In genomic region chr2:69828913-69829242, GRCh38 we compare ENCODE assay signal across 8 cellular contexts. TPM values are rescaled to one million over a fixed set of nuclear protein-coding genes. Genes with fewer than 3 reads are reported as not detected.
A peak's percentile ranks its signal among the peaks of the same experiment; 100 is the strongest.
DNase-seq lines count a peak whose midpoint lies in the region; ATAC-seq, FAIRE-seq and TF ChIP-seq lines count a peak whose summit lies in the region.

No MANE protein-coding gene starts in this region.

- H3K9me3 ChIP-seq in GM12878 (replicated peaks; ENCODE audit: control insufficient read depth, insufficient read depth, low read length), result no peaks in the 10 kb centered on the region

- no peaks in the 10 kb centered on the region for H3K27me3 ChIP-seq in GM12878 (replicated peaks in 1 of 2; ENCODE audit: control insufficient read depth in 2 of 2, insufficient read depth in 2 of 2, low read length in 1 of 2)

- H3K4me3 Mint-ChIP-seq in mesothelial cell of epicardium, result peak overlapping the region; percentile 93

- no peak for TF ChIP-seq EP300 in GM12878 (IDR thresholded peaks at IDR 0.05; ENCODE audit: borderline replicate concordance in 1 of 2, control insufficient read depth in 1 of 2, low read depth in 2 of 2, low read length in 2 of 2)

- WGBS in GM12878 (ENCODE audit: insufficient coverage, insufficient replicate concordance, low lambda C conversion rate, missing lambda C conversion rate), result 27% methylated on average over 8 of the region's 8 CpGs

- H3K9ac ChIP-seq in GM12878 (ENCODE audit: control insufficient read depth, insufficient read depth, low read length), result peak overlapping the region; percentile 92

- no peaks in the 10 kb centered on the region for H4K20me1 ChIP-seq in GM12878 (ENCODE audit: control insufficient read depth, insufficient read depth)

- H3K4me2 ChIP-seq in GM12878 (ENCODE audit: control insufficient read depth, insufficient read depth), result peak overlapping the region; percentile 98

- POLR2A ChIA-PET in GM12878 (lab: Charles Lee), result interaction anchor here (1.0 to 2.2 kb wide), 7 partner anchors 10 to 95 kb away, joined by 3 to 9 read pairs (median 4); partner anchors contain the start of gene MXD1

- no peak for TF ChIP-seq POLR2A in GM12878 (IDR thresholded peaks at IDR 0.05; ENCODE audit: low read depth, low read length)

- no peaks in the 10 kb centered on the region for H3K27me3 Mint-ChIP-seq in mesothelial cell of epicardium (ENCODE audit: low read depth)

- DNase-seq in GM12878 (ENCODE audit: low read depth, low spot score) (no peak), mesothelial cell of epicardium (ENCODE audit: low spot score in 2 of 2, unreplicated experiment in 2 of 2) (no peak), NCI-H446 treated with DMSO at 0.1 percent for 48 hours (lab: John Stamatoyannopoulos, UW) (no peak), NCI-H146 (lab: John Stamatoyannopoulos, UW) (no peak), COLO829 (ENCODE audit: low spot score) (no peak)

- peaks cover 3% of the 10 kb centered on the region for H3K4me1 ChIP-seq in GM12878 (ENCODE audit: control insufficient read depth, insufficient read depth, low read length)

- peaks cover 42% of the 10 kb centered on the region for H3K79me2 ChIP-seq in GM12878 (ENCODE audit: control insufficient read depth, insufficient read depth, low read length)

- H3K4me1 Mint-ChIP-seq in mesothelial cell of epicardium, result peaks cover 23% of the 10 kb centered on the region

- H3K36me3 Mint-ChIP-seq in mesothelial cell of epicardium, result peaks cover 2% of the 10 kb centered on the region

- in situ Hi-C loops in GM12878 (cut with MboI), result no loop called here

- H3K4me3 ChIP-seq in GM08714 (ENCODE audit: low read length), result peak overlapping the region; percentile 95
- H3K4me3 ChIP-seq in GM12878, result peak overlapping the region; percentile 66

- TF ChIP-seq CTCF in GM12878 (IDR thresholded peaks at IDR 0.05 in 2 of 3, conservative IDR thresholded peaks at IDR 0.05 in 1 of 3; ENCODE audit: control insufficient read depth in 2 of 3, extremely low read depth in 1 of 3, insufficient read depth in 1 of 3, low read depth in 3 of 3, low read length in 3 of 3), result no peak
- no peak for TF ChIP-seq CTCF in mesothelial cell of epicardium (IDR thresholded peaks at IDR 0.05; ENCODE audit: unreplicated experiment)

- SMC1A ChIA-PET in GM12878 (lab: Charles Lee; ENCODE audit: uncharacterized antibody, unreplicated experiment), result interaction anchor here (0.8 to 3.5 kb wide), 9 partner anchors 8 to 465 kb away, joined by 3 to 14 read pairs (median 3); partner anchors contain the start of gene SNRPG

- peaks cover 0 to 4% of the 10 kb centered on the region in 2 experiments; a peak in 1 of 4 replicates for H3K36me3 ChIP-seq in GM12878 (ENCODE audit: control insufficient read depth in 2 of 2, insufficient read depth in 2 of 2, low read length in 1 of 2)

- ATAC-seq in HG03045 (IDR thresholded peaks at IDR 0.05; ENCODE audit: unreplicated experiment), result peak; percentile 4
- peak; percentile 2 for ATAC-seq in GM12878
- no peak for ATAC-seq in GM19463 (IDR thresholded peaks at IDR 0.05; ENCODE audit: unreplicated experiment)

- peak overlapping the region; percentile 100 for H2AFZ ChIP-seq in GM12878 (ENCODE audit: control insufficient read depth, low read depth, low read length)

- intact Hi-C loops in GM12878 (cut with micrococcal nuclease; ENCODE audit: unreplicated experiment), result loop anchor here (5.0 kb wide), 1 partner anchor 182 kb away; no protein-coding TSS in a partner anchor

- H3K9me3 Mint-ChIP-seq in mesothelial cell of epicardium, result no peaks in the 10 kb centered on the region

- H3K27ac ChIP-seq in GM12878 (ENCODE audit: control insufficient read depth, insufficient read depth), result peak overlapping the region; percentile 93

- peak overlapping the region; percentile 98 for H3K27ac Mint-ChIP-seq in mesothelial cell of epicardium

- TSS peak; percentile 98 for BruUV-seq in GM12878 (replicated peaks; lab: Mats Ljungman, UMichigan)

- CTCF ChIA-PET in GM12878 (lab: Yijun Ruan, JAX), result interaction anchor here (0.7 to 6.8 kb wide), 9 partner anchors 11 to 241 kb away, joined by 3 to 67 read pairs (median 4); no protein-coding TSS in a partner anchor

- RAD21 ChIA-PET in GM12878 (lab: Charles Lee; ENCODE audit: unreplicated experiment), result interaction anchor here (1.0 to 3.5 kb wide), 7 partner anchors 12 to 104 kb away, joined by 3 to 27 read pairs (median 3); no protein-coding TSS in a partner anchor

- no peak for FAIRE-seq in GM12878 (lab: Jason Lieb, UNC)

- no peak for TF ChIP-seq RAD21 in GM12878 (IDR thresholded peaks at IDR 0.05; ENCODE audit: insufficient read depth, low read depth, low read length)

TF ChIP-seq in GM12878, 131 proteins besides CTCF, POLR2A, EP300 and RAD21:
- TF ChIP-seq BCL11A (IDR thresholded peaks at IDR 0.05; ENCODE audit: low read depth, low read length) (no peak), TAF1 (IDR thresholded peaks at IDR 0.05; ENCODE audit: borderline replicate concordance, low read depth, low read length) (no peak)

RNA-seq across cellular contexts. Expression of gene GMCL1, which starts 0.6 kb away (rescaled TPM):
- total RNA-seq in GM12878 (2013; cell fraction: nucleolus; rRNA removed), result 31.6 and 32.3 TPM in 2 replicates
- 9.9 and 12.6 TPM in 2 replicates for total RNA-seq in GM12878 (2014; rRNA removed)
- 11.2 TPM in 2 replicates for total RNA-seq in GM12878 (2014; rRNA removed; fragmentation: Illumina TruSeq; extraction: Trizol)
- 10.3 and 13.4 TPM in 2 replicates for total RNA-seq in GM12878 (2021)
- 4.9 TPM for polyA plus RNA-seq in GM12878 (2011; ENCODE audit: low read depth)
- polyA plus RNA-seq in GM12878 (2011; rRNA removed), result 15.9 and 23.8 TPM in 2 replicates
- polyA plus RNA-seq in GM12878 (2011; cell fraction: cytosol; rRNA removed), result 4.9 and 6.4 TPM in 2 replicates
- polyA plus RNA-seq in GM12878 (2011; cell fraction: nucleus; rRNA removed), result 8.2 and 8.6 TPM in 2 replicates
- polyA plus RNA-seq in GM12878 (2012), result 7.9 and 11.3 TPM in 2 replicates
- polyA plus RNA-seq in GM12878 (2014; fragmentation: Illumina TruSeq; extraction: Trizol), result 13.6 and 16.3 TPM in 2 replicates
- 1 to 10 TPM; 3.7 to 4.8 TPM for polyA plus RNA-seq in GM12878 (2014; fragmentation: Nextera tagmentation; extraction: Ambion mirVana)
- 8.9 and 9.6 TPM in 2 replicates for polyA plus RNA-seq in GM12878 (2014; rRNA removed)
- 10 to 100 TPM; 18.8 to 21.4 TPM for polyA plus RNA-seq in GM12878 (2016; fragmentation: Nextera tagmentation; extraction: Ambion mirVana)
- 8.0 and 9.6 TPM in 2 replicates for polyA minus RNA-seq in GM12878 (2011; rRNA and poly(A)+ RNA removed)
- polyA minus RNA-seq in GM12878 (2011; cell fraction: cytosol; rRNA and poly(A)+ RNA removed), result 3.7 and 3.8 TPM in 2 replicates
- polyA minus RNA-seq in GM12878 (2011; cell fraction: nucleus; rRNA and poly(A)+ RNA removed), result 3.1 and 9.6 TPM in 2 replicates
- 14.1 to 18.6 TPM (median 16.3 TPM) in 3 replicates for total RNA-seq in mesothelial cell of epicardium
